10 cellular contexts compared by ENCODE assay signal in the genomic region with DNA sequence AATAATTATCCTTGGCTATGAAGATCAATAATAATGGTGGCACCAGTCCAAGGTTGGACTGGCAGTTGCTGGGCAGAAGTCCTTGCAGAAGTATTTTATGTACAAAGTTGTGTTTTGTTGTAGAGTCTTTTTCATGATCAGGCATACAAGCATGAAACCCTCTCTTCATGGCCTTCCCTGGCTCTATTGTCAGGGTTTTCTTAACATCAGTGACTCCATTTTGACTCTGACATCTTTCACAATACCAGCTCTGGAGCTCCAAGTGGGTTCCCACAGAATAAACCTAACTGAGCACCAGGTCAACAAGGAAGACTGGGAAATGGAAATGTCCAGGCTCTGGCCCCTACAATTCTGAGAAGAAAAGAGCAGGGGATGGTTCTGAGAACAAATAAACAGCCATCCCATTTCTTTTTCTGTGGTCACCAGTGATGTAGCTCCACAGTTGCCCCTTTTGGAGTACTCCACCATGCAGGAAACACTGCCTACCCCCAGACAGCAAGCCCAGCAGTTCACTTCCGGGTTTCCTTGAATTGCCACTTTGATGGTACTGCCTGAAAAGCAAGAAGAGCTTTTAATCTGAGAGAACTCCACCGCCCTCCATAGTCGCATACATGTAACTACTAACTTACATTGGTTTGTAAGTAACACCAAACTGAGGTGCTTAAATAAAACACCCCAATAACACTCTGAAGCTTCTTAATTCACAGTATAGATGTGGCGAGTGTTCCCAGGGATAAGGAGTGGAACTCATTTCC. TPM values are rescaled to one million over a fixed set of nuclear protein-coding genes. Genes with fewer than 3 reads are reported as not detected.
DNase-seq lines count a peak whose midpoint lies in the region; ATAC-seq and TF ChIP-seq lines count a peak whose summit lies in the region.
"Had no signal": no experiment of that assay in that cellular context is flagged by ENCODE, and none has a peak within 500 bp of the region (broad histone marks: within the 10 kb centered on the region; RNA-seq: fewer than 3 reads in every experiment).

No MANE protein-coding gene starts in this region.

- H3K9me3 ChIP-seq in CD4-positive, CD25-positive, alpha-beta regulatory T cell (ENCODE audit: control insufficient read depth in 2 of 2, low read length in 2 of 2): no peaks in the 10 kb centered on the region
- H3K9me3 ChIP-seq in heart right ventricle: no peaks in the 10 kb centered on the region
- H3K9me3 ChIP-seq: testis had no signal

- no peaks in the 10 kb centered on the region for H3K36me3 Mint-ChIP-seq in CD4-positive, CD25-positive, alpha-beta regulatory T cell
- H3K36me3 Mint-ChIP-seq in activated CD4-positive, alpha-beta memory T cell treated with anti-CD3 and anti-CD28 coated beads for 36 hours: no peaks in the 10 kb centered on the region

- H3K4me1 ChIP-seq in CD4-positive, CD25-positive, alpha-beta regulatory T cell (ENCODE audit: control insufficient read depth, insufficient read depth, low read length, poor library complexity, severe bottlenecking): peaks cover 5% of the 10 kb centered on the region
- H3K4me1 ChIP-seq in heart right ventricle: peaks cover 0 to 12% (median 0%) of the 10 kb centered on the region in 9 donors
- H3K4me1 ChIP-seq: testis had no signal

- H3K27me3 Mint-ChIP-seq in CD4-positive, CD25-positive, alpha-beta regulatory T cell: peaks cover 9% of the 10 kb centered on the region
- no peaks in the 10 kb centered on the region for H3K27me3 Mint-ChIP-seq in activated CD4-positive, alpha-beta memory T cell treated with anti-CD3 and anti-CD28 coated beads for 36 hours

- WGBS in heart right ventricle, 2 donors: 85 to 89% methylated on average over 4 of the region's 4 CpGs

- H3K9me3 Mint-ChIP-seq in CD4-positive, CD25-positive, alpha-beta regulatory T cell: peaks cover 0 to 2% (median 0%) of the 10 kb centered on the region in 7 donors
- H3K9me3 Mint-ChIP-seq in activated CD4-positive, alpha-beta memory T cell treated with anti-CD3 and anti-CD28 coated beads for 36 hours: no peaks in the 10 kb centered on the region

- TF ChIP-seq CTCF in heart right ventricle (IDR thresholded peaks at IDR 0.05): no peak

- no peak overlapping the region for H3K4me3 Mint-ChIP-seq in CD4-positive, CD25-positive, alpha-beta regulatory T cell
- H3K4me3 Mint-ChIP-seq in activated CD4-positive, alpha-beta memory T cell treated with anti-CD3 and anti-CD28 coated beads for 36 hours: no peak overlapping the region

- POLR2A ChIA-PET in activated CD4-positive, alpha-beta memory T cell treated with anti-CD3 and anti-CD28 coated beads for 36 hours (lab: Charles Lee): no interaction called here

- intact Hi-C loops in activated CD4-positive, alpha-beta memory T cell treated with anti-CD3 and anti-CD28 coated beads for 36 hours (cut with micrococcal nuclease): loop anchor here (1.0 kb wide), 1 partner anchor 106 kb away; no protein-coding TSS in a partner anchor
- intact Hi-C loops in heart right ventricle (cut with DNase I): no loop called here

- H3K27ac Mint-ChIP-seq in CD4-positive, CD25-positive, alpha-beta regulatory T cell: peak overlapping the region; percentile 21 to 87 (median 77)
- H3K27ac Mint-ChIP-seq in activated CD4-positive, alpha-beta memory T cell treated with anti-CD3 and anti-CD28 coated beads for 36 hours: no peak overlapping the region

- peak in 2 of 3 donors; percentile 34 to 89 for DNase-seq in CD4-positive, CD25-positive, alpha-beta regulatory T cell
- DNase-seq in M059J (ENCODE audit: low read depth) (peak; percentile 8), fibroblast of peridontal ligament (ENCODE audit: extremely low read depth) (peak; percentile 10), heart right ventricle (no peak), NCI-H2196 (lab: John Stamatoyannopoulos, UW; ENCODE audit: unreplicated experiment) (no peak)
- DNase-seq in activated CD4-positive, alpha-beta memory T cell treated with anti-CD3 and anti-CD28 coated beads for 36 hours: peak; percentile 24
- DNase-seq: NCI-H82, testis had no signal

- no peak overlapping the region for H3K4me3 ChIP-seq in CD4-positive, CD25-positive, alpha-beta regulatory T cell (ENCODE audit: low read depth, low read length)
- H3K4me3 ChIP-seq in heart right ventricle: no peak overlapping the region
- H3K4me3 ChIP-seq: testis had no signal

- CTCF ChIA-PET in activated CD4-positive, alpha-beta memory T cell treated with anti-CD3 and anti-CD28 coated beads for 36 hours (lab: Charles Lee): interaction anchor here (1.0 kb wide), 2 partner anchors 9 to 31 kb away, joined by 3 read pairs; no protein-coding TSS in a partner anchor

- peak; percentile 86 to 88 for ATAC-seq in CD4-positive, CD25-positive, alpha-beta regulatory T cell (ENCODE audit: low read depth in 2 of 2)
- ATAC-seq in HG02763 (IDR thresholded peaks at IDR 0.05; ENCODE audit: unreplicated experiment): no peak
- ATAC-seq in heart right ventricle: no peak
- ATAC-seq in GM21381 (IDR thresholded peaks at IDR 0.05; ENCODE audit: unreplicated experiment): no peak

- no peaks in the 10 kb centered on the region for H3K27me3 ChIP-seq in CD4-positive, CD25-positive, alpha-beta regulatory T cell (ENCODE audit: control insufficient read depth, insufficient read depth, low read length)
- no peaks in the 10 kb centered on the region for H3K27me3 ChIP-seq in heart right ventricle
- H3K27me3 ChIP-seq: testis had no signal

- H3K36me3 ChIP-seq in CD4-positive, CD25-positive, alpha-beta regulatory T cell (ENCODE audit: control insufficient read depth, insufficient read depth, low read length): no peaks in the 10 kb centered on the region
- no peaks in the 10 kb centered on the region for H3K36me3 ChIP-seq in heart right ventricle

- H3K27ac ChIP-seq in CD4-positive, CD25-positive, alpha-beta regulatory T cell (ENCODE audit: insufficient read depth, low read length, poor library complexity, severe bottlenecking): no peak overlapping the region
- no peak overlapping the region for H3K27ac ChIP-seq in heart right ventricle
- H3K27ac ChIP-seq: testis had no signal

- H3K4me1 Mint-ChIP-seq in CD4-positive, CD25-positive, alpha-beta regulatory T cell: peaks cover 0 to 16% (median 8%) of the 10 kb centered on the region in 4 donors
- peaks cover 7% of the 10 kb centered on the region for H3K4me1 Mint-ChIP-seq in activated CD4-positive, alpha-beta memory T cell treated with anti-CD3 and anti-CD28 coated beads for 36 hours (ENCODE audit: low read depth)

RNA-seq across cellular contexts. Expression of gene HPSE, which starts 53.5 kb away (rescaled TPM):
- total RNA-seq in CD4-positive, CD25-positive, alpha-beta regulatory T cell: 9.1 TPM
- 10 to 100 TPM in 2 of 4 donors, 1 to 10 TPM in 2; 8.3 to 14.0 (median 10.3) TPM for polyA plus RNA-seq in CD4-positive, CD25-positive, alpha-beta regulatory T cell
- 4.1 and 7.6 TPM in 2 replicates for total RNA-seq in M059J (2014; rRNA removed; shearing (Covaris generic))
- 10 to 100 TPM; 16.5 TPM for total RNA-seq in activated CD4-positive, alpha-beta memory T cell treated with anti-CD3 and anti-CD28 coated beads for 36 hours
- 1 to 10 TPM in 3 of 10 donors, under 1 TPM in 7; 0.21 to 2.4 (median 0.40) TPM for total RNA-seq in heart right ventricle
- under 1 TPM; 0.15 to 0.32 TPM for polyA plus RNA-seq in heart right ventricle

Comparison
In these comparisons a context has a peak if more than half of its experiments do, and no peak if none do; other contexts are left out.
1. ATAC-seq: peak in CD4-positive, CD25-positive, alpha-beta regulatory T cell (2 of 2); none in HG02763 (single experiment), heart right ventricle (0 of 8) and GM21381 (single experiment).
2. DNase-seq: peak in CD4-positive, CD25-positive, alpha-beta regulatory T cell (2 of 3), M059J (single experiment), activated CD4-positive, alpha-beta memory T cell treated with anti-CD3 and anti-CD28 coated beads for 36 hours (single experiment) and fibroblast of peridontal ligament (single experiment); none in heart right ventricle (0 of 2) and NCI-H2196 (single experiment).